ENCODE assay signal across 1 cellular context in the genomic region with DNA sequence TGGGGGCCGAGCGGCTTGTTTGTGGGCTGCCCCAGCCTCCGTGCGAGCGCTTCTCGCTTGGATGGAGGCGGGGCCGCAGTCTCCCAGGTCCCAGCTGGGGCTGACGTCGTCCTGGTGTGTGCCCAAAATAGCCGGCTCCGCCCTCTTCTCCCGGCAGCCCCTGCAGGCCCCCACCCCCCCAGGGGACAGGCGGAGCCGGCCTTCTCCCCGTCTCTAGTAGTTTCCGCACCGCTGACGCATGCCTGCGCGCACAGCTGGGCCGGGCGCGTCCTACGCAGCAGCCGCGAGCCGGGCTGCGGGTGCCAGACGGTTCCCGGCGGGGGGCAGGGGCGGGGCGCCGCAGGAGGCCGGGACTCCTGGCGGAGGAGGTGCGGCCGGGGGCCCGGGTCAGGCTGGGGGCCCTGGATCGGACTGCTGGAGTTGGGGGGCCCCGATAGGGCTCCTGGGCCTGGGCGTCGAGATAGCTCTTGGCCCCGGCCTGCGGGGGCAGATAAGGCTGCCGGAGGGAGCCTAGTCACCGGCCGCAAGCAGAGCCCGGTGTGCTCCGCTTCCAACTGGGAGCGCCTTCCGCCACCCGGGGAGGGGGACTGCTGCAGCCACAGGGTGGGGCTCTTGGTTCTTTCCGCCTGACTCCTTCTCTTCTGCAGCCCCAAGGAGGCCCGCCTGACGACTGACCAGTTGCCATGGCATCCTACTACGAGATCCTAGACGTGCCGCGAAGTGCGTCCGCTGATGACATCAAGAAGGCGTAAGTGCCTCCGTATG.
TF ChIP-seq lines count a peak whose summit lies in the region.

A gene (plus strand): TSS at position 216 of the 765 bp plus-strand sequence. CDS start 468 bp downstream, at position 684.

TF ChIP-seq in K562, 482 proteins besides CTCF, POLR2A, EP300 and RAD21 (continued from another document and continues in another):
- TF ChIP-seq, protein P1, sequence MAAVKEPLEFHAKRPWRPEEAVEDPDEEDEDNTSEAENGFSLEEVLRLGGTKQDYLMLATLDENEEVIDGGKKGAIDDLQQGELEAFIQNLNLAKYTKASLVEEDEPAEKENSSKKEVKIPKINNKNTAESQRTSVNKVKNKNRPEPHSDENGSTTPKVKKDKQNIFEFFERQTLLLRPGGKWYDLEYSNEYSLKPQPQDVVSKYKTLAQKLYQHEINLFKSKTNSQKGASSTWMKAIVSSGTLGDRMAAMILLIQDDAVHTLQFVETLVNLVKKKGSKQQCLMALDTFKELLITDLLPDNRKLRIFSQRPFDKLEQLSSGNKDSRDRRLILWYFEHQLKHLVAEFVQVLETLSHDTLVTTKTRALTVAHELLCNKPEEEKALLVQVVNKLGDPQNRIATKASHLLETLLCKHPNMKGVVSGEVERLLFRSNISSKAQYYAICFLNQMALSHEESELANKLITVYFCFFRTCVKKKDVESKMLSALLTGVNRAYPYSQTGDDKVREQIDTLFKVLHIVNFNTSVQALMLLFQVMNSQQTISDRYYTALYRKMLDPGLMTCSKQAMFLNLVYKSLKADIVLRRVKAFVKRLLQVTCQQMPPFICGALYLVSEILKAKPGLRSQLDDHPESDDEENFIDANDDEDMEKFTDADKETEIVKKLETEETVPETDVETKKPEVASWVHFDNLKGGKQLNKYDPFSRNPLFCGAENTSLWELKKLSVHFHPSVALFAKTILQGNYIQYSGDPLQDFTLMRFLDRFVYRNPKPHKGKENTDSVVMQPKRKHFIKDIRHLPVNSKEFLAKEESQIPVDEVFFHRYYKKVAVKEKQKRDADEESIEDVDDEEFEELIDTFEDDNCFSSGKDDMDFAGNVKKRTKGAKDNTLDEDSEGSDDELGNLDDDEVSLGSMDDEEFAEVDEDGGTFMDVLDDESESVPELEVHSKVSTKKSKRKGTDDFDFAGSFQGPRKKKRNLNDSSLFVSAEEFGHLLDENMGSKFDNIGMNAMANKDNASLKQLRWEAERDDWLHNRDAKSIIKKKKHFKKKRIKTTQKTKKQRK (IDR thresholded peaks at IDR 0.05; ENCODE audit: borderline replicate concordance, low read depth, low read length), result no peak
- TF ChIP-seq NCOA2 (IDR thresholded peaks at IDR 0.05; ENCODE audit: partially characterized antibody in 2 of 2) (peak in 1 of 2 experiments; percentile 75), HNRNPLL (IDR thresholded peaks at IDR 0.05; ENCODE audit: low read depth, low read length, poor library complexity, severe bottlenecking) (peak; percentile 92), ZNF24 (IDR thresholded peaks at IDR 0.05) (peak; percentile 12; the same call in 1 of the 2 replicates), KAT2B (IDR thresholded peaks at IDR 0.05; ENCODE audit: low read depth, low read length) (no peak), ZNF124 (CRISPR knock-in tag; IDR thresholded peaks at IDR 0.05) (no peak), SRSF9 (IDR thresholded peaks at IDR 0.05; ENCODE audit: borderline replicate concordance, low read depth, low read length) (no peak), NEUROD1 (IDR thresholded peaks at IDR 0.05; ENCODE audit: borderline replicate concordance, low read depth, low read length, partially characterized antibody) (peak; percentile 79), MXI1 (IDR thresholded peaks at IDR 0.05; ENCODE audit: low read depth, low read length) (peak; percentile 86; the same call in 1 of the 2 replicates), MEF2A (IDR thresholded peaks at IDR 0.05; ENCODE audit: control insufficient read depth, low read depth, low read length) (peak; percentile 99), BCL6 (CRISPR knock-in tag; IDR thresholded peaks at IDR 0.05) (no peak), HMG20A (CRISPR knock-in tag; conservative IDR thresholded peaks at IDR 0.05) (no peak), RNF2 (IDR thresholded peaks at IDR 0.05) (peak; percentile 96), FOXA1 (IDR thresholded peaks at IDR 0.05; ENCODE audit: borderline replicate concordance) (no peak), STAT5A (IDR thresholded peaks at IDR 0.05; ENCODE audit: borderline replicate concordance, low read length) (peak; percentile 91), ZBED1 (IDR thresholded peaks at IDR 0.05) (peak; percentile 76; the same call in 1 of the 2 replicates), SMARCE1 (IDR thresholded peaks at IDR 0.05) (peak; percentile 89), NR3C1 (CRISPR knock-in tag; IDR thresholded peaks at IDR 0.05) (no peak), ZNF445 (CRISPR knock-in tag; IDR thresholded peaks at IDR 0.05; ENCODE audit: low read depth) (0 out of 2 replicates have a peak, but pooled peaks have one; percentile 67), FOXA3 (CRISPR knock-in tag; conservative IDR thresholded peaks at IDR 0.05 in 1 of 2, IDR thresholded peaks at IDR 0.05 in 1 of 2) (peak in 1 of 2 experiments; percentile 70; a peak in 2 of 4 replicates)
- TF ChIP-seq, protein P2, sequence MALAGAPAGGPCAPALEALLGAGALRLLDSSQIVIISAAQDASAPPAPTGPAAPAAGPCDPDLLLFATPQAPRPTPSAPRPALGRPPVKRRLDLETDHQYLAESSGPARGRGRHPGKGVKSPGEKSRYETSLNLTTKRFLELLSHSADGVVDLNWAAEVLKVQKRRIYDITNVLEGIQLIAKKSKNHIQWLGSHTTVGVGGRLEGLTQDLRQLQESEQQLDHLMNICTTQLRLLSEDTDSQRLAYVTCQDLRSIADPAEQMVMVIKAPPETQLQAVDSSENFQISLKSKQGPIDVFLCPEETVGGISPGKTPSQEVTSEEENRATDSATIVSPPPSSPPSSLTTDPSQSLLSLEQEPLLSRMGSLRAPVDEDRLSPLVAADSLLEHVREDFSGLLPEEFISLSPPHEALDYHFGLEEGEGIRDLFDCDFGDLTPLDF (CRISPR knock-in tag; IDR thresholded peaks at IDR 0.05), result peak; percentile 81
- TF ChIP-seq, protein P3, sequence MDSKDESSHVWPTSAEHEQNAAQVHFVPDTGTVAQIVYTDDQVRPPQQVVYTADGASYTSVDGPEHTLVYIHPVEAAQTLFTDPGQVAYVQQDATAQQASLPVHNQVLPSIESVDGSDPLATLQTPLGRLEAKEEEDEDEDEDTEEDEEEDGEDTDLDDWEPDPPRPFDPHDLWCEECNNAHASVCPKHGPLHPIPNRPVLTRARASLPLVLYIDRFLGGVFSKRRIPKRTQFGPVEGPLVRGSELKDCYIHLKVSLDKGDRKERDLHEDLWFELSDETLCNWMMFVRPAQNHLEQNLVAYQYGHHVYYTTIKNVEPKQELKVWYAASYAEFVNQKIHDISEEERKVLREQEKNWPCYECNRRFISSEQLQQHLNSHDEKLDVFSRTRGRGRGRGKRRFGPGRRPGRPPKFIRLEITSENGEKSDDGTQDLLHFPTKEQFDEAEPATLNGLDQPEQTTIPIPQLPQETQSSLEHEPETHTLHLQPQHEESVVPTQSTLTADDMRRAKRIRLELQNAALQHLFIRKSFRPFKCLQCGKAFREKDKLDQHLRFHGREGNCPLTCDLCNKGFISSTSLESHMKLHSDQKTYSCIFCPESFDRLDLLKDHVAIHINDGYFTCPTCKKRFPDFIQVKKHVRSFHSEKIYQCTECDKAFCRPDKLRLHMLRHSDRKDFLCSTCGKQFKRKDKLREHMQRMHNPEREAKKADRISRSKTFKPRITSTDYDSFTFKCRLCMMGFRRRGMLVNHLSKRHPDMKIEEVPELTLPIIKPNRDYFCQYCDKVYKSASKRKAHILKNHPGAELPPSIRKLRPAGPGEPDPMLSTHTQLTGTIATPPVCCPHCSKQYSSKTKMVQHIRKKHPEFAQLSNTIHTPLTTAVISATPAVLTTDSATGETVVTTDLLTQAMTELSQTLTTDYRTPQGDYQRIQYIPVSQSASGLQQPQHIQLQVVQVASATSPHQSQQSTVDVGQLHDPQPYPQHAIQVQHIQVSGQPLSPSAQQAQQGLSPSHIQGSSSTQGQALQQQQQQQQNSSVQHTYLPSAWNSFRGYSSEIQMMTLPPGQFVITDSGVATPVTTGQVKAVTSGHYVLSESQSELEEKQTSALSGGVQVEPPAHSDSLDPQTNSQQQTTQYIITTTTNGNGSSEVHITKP (IDR thresholded peaks at IDR 0.05; ENCODE audit: partially characterized antibody), result peak; percentile 8
- TF ChIP-seq, protein P4, sequence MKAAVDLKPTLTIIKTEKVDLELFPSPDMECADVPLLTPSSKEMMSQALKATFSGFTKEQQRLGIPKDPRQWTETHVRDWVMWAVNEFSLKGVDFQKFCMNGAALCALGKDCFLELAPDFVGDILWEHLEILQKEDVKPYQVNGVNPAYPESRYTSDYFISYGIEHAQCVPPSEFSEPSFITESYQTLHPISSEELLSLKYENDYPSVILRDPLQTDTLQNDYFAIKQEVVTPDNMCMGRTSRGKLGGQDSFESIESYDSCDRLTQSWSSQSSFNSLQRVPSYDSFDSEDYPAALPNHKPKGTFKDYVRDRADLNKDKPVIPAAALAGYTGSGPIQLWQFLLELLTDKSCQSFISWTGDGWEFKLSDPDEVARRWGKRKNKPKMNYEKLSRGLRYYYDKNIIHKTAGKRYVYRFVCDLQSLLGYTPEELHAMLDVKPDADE (conservative IDR thresholded peaks at IDR 0.05; ENCODE audit: control insufficient read depth, low read depth, low read length), result peak; percentile 97
- TF ChIP-seq, protein P5, sequence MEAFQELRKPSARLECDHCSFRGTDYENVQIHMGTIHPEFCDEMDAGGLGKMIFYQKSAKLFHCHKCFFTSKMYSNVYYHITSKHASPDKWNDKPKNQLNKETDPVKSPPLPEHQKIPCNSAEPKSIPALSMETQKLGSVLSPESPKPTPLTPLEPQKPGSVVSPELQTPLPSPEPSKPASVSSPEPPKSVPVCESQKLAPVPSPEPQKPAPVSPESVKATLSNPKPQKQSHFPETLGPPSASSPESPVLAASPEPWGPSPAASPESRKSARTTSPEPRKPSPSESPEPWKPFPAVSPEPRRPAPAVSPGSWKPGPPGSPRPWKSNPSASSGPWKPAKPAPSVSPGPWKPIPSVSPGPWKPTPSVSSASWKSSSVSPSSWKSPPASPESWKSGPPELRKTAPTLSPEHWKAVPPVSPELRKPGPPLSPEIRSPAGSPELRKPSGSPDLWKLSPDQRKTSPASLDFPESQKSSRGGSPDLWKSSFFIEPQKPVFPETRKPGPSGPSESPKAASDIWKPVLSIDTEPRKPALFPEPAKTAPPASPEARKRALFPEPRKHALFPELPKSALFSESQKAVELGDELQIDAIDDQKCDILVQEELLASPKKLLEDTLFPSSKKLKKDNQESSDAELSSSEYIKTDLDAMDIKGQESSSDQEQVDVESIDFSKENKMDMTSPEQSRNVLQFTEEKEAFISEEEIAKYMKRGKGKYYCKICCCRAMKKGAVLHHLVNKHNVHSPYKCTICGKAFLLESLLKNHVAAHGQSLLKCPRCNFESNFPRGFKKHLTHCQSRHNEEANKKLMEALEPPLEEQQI (IDR thresholded peaks at IDR 0.05), result peak; percentile 83
- TF ChIP-seq, protein P6, sequence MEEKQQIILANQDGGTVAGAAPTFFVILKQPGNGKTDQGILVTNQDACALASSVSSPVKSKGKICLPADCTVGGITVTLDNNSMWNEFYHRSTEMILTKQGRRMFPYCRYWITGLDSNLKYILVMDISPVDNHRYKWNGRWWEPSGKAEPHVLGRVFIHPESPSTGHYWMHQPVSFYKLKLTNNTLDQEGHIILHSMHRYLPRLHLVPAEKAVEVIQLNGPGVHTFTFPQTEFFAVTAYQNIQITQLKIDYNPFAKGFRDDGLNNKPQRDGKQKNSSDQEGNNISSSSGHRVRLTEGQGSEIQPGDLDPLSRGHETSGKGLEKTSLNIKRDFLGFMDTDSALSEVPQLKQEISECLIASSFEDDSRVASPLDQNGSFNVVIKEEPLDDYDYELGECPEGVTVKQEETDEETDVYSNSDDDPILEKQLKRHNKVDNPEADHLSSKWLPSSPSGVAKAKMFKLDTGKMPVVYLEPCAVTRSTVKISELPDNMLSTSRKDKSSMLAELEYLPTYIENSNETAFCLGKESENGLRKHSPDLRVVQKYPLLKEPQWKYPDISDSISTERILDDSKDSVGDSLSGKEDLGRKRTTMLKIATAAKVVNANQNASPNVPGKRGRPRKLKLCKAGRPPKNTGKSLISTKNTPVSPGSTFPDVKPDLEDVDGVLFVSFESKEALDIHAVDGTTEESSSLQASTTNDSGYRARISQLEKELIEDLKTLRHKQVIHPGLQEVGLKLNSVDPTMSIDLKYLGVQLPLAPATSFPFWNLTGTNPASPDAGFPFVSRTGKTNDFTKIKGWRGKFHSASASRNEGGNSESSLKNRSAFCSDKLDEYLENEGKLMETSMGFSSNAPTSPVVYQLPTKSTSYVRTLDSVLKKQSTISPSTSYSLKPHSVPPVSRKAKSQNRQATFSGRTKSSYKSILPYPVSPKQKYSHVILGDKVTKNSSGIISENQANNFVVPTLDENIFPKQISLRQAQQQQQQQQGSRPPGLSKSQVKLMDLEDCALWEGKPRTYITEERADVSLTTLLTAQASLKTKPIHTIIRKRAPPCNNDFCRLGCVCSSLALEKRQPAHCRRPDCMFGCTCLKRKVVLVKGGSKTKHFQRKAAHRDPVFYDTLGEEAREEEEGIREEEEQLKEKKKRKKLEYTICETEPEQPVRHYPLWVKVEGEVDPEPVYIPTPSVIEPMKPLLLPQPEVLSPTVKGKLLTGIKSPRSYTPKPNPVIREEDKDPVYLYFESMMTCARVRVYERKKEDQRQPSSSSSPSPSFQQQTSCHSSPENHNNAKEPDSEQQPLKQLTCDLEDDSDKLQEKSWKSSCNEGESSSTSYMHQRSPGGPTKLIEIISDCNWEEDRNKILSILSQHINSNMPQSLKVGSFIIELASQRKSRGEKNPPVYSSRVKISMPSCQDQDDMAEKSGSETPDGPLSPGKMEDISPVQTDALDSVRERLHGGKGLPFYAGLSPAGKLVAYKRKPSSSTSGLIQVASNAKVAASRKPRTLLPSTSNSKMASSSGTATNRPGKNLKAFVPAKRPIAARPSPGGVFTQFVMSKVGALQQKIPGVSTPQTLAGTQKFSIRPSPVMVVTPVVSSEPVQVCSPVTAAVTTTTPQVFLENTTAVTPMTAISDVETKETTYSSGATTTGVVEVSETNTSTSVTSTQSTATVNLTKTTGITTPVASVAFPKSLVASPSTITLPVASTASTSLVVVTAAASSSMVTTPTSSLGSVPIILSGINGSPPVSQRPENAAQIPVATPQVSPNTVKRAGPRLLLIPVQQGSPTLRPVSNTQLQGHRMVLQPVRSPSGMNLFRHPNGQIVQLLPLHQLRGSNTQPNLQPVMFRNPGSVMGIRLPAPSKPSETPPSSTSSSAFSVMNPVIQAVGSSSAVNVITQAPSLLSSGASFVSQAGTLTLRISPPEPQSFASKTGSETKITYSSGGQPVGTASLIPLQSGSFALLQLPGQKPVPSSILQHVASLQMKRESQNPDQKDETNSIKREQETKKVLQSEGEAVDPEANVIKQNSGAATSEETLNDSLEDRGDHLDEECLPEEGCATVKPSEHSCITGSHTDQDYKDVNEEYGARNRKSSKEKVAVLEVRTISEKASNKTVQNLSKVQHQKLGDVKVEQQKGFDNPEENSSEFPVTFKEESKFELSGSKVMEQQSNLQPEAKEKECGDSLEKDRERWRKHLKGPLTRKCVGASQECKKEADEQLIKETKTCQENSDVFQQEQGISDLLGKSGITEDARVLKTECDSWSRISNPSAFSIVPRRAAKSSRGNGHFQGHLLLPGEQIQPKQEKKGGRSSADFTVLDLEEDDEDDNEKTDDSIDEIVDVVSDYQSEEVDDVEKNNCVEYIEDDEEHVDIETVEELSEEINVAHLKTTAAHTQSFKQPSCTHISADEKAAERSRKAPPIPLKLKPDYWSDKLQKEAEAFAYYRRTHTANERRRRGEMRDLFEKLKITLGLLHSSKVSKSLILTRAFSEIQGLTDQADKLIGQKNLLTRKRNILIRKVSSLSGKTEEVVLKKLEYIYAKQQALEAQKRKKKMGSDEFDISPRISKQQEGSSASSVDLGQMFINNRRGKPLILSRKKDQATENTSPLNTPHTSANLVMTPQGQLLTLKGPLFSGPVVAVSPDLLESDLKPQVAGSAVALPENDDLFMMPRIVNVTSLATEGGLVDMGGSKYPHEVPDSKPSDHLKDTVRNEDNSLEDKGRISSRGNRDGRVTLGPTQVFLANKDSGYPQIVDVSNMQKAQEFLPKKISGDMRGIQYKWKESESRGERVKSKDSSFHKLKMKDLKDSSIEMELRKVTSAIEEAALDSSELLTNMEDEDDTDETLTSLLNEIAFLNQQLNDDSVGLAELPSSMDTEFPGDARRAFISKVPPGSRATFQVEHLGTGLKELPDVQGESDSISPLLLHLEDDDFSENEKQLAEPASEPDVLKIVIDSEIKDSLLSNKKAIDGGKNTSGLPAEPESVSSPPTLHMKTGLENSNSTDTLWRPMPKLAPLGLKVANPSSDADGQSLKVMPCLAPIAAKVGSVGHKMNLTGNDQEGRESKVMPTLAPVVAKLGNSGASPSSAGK (IDR thresholded peaks at IDR 0.05), result no peak; the same call in 1 of the 2 replicates
